In genomic region chr22:17974703-17975372, GRCh38 we compare ENCODE assay signal across 11 cellular contexts. TPM values are rescaled to one million over a fixed set of nuclear protein-coding genes. Genes with fewer than 3 reads are reported as not detected.
DNase-seq lines count a peak whose midpoint lies in the region; ATAC-seq and TF ChIP-seq lines count a peak whose summit lies in the region.
"Had no signal": no experiment of that assay in that cellular context is flagged by ENCODE, and none has a peak within 500 bp of the region (broad histone marks: within the 10 kb centered on the region; RNA-seq: fewer than 3 reads in every experiment).

No MANE protein-coding gene starts in this region.

- DNase-seq in activated T-cell treated with anti-CD3 and anti-CD28 coated beads for 48 hours (ENCODE audit: low read depth) (peak; percentile 40), endothelial cell (ENCODE audit: low spot score) (no peak)
- DNase-seq in activated T-cell treated with anti-CD3 and anti-CD28 coated beads, Interleukin-2, amount 50 U/mL, for 1 hour = no peak
- DNase-seq in stimulated activated CD8-positive, alpha-beta memory T cell treated with anti-CD3 and anti-CD28 coated beads, Interleukin-4, amount 100 ng/mL, for 48 hours = peak; percentile 72
- DNase-seq: NCI-H2081 had no signal

- peak; percentile 62 for ATAC-seq in HG02885 (IDR thresholded peaks at IDR 0.05; ENCODE audit: poor library complexity, unreplicated experiment)
- ATAC-seq in GM19467 (IDR thresholded peaks at IDR 0.05; ENCODE audit: unreplicated experiment) = no peak
- no peak for ATAC-seq in HG02938 (IDR thresholded peaks at IDR 0.05; ENCODE audit: unreplicated experiment)

- TF ChIP-seq CTCF in endothelial cell (IDR thresholded peaks at IDR 0.05; ENCODE audit: unreplicated experiment) = no peak

- peaks cover 3% of the 10 kb centered on the region for H3K36me3 Mint-ChIP-seq in endothelial cell (ENCODE audit: low read depth, unreplicated experiment)

- H3K9me3 Mint-ChIP-seq in endothelial cell (ENCODE audit: unreplicated experiment) = no peaks in the 10 kb centered on the region

- H3K4me3 Mint-ChIP-seq in endothelial cell (ENCODE audit: unreplicated experiment) = no peak overlapping the region
- H3K4me3 Mint-ChIP-seq: neural crest cell had no signal

- peaks cover 24% of the 10 kb centered on the region for H3K4me1 Mint-ChIP-seq in endothelial cell (ENCODE audit: unreplicated experiment)

- H3K27ac Mint-ChIP-seq in endothelial cell (ENCODE audit: unreplicated experiment) = no peak overlapping the region

- H3K27me3 Mint-ChIP-seq in endothelial cell (ENCODE audit: unreplicated experiment) = peaks cover 3% of the 10 kb centered on the region

- peak overlapping the region; percentile 7 for H3K27ac ChIP-seq in angular gyrus (ENCODE audit: low read depth, low read length)
- H3K27ac ChIP-seq: KMS-11 had no signal

RNA-seq across cellular contexts. Expression of gene MICAL3, which starts 49.5 kb away (rescaled TPM):
- total RNA-seq in endothelial cell (ENCODE audit: unreplicated experiment) = 54.3 TPM

Comparison
In these comparisons a context has a peak if more than half of its experiments do, and no peak if none do; other contexts are left out.
1. DNase-seq: peak in activated T-cell treated with anti-CD3 and anti-CD28 coated beads for 48 hours (single experiment) and stimulated activated CD8-positive, alpha-beta memory T cell treated with anti-CD3 and anti-CD28 coated beads, Interleukin-4, amount 100 ng/mL, for 48 hours (single experiment); none in activated T-cell treated with anti-CD3 and anti-CD28 coated beads, Interleukin-2, amount 50 U/mL, for 1 hour (single experiment) and endothelial cell (single experiment).